21 cellular contexts compared by ENCODE assay signal in the genomic region with DNA sequence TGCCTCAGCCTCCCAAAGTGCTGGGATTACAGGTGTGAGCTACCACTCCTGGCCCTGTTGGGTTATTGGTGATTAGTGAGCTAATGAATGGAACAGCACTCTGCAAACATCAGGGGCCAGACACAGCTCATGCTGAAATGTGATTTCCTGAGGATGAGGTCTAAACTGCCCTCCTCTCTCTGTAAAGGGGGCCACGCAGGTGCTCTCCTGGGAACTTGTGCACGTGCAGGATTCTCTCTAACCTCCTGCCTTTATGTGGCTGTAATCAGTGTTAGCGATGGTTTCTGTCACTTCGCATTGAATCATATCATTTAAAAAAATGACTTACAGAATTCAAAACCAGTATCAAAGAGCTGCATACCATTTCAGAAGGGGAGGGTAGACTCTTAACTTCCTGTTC. TPM values are rescaled to one million over a fixed set of nuclear protein-coding genes. Genes with fewer than 3 reads are reported as not detected.
DNase-seq lines count a peak whose midpoint lies in the region; ATAC-seq and TF ChIP-seq lines count a peak whose summit lies in the region.
"Had no signal": no experiment of that assay in that cellular context is flagged by ENCODE, and none has a peak within 500 bp of the region (broad histone marks: within the 10 kb centered on the region; RNA-seq: fewer than 3 reads in every experiment).

No MANE protein-coding gene starts in this region.

- H3K36me3 ChIP-seq in breast epithelium (no peaks in the 10 kb centered on the region), Loucy (ENCODE audit: insufficient read depth, low read length) (no peaks in the 10 kb centered on the region), upper lobe of right lung (no peaks in the 10 kb centered on the region)

- H3F3A ChIP-seq in Loucy (ENCODE audit: low read depth): 0 out of 2 replicates have a peak, but pooled peaks cover 6% of the 10 kb centered on the region

- no TSS peak for BruUV-seq in MCF 10A (replicated peaks; lab: Mats Ljungman, UMichigan)

- no peaks in the 10 kb centered on the region for H3K27me3 ChIP-seq in breast epithelium
- no peaks in the 10 kb centered on the region for H3K27me3 ChIP-seq in Loucy (ENCODE audit: insufficient read depth, low read length, poor library complexity, severe bottlenecking)
- no peaks in the 10 kb centered on the region for H3K27me3 ChIP-seq in upper lobe of right lung

- H3K4me3 ChIP-seq in breast epithelium: no peak overlapping the region
- no peak overlapping the region for H3K4me3 ChIP-seq in Loucy (ENCODE audit: low read length, poor library complexity, severe bottlenecking)
- H3K4me3 ChIP-seq in upper lobe of right lung: peak overlapping the region; percentile 65

- peak overlapping the region; percentile 18; the same call in 1 of the 2 replicates for H2AFZ ChIP-seq in Loucy (ENCODE audit: low read length)

- ATAC-seq in naive thymus-derived CD8-positive, alpha-beta T cell: no peak
- ATAC-seq in upper lobe of right lung (no peak), GM19463 (IDR thresholded peaks at IDR 0.05; ENCODE audit: unreplicated experiment) (no peak)
- ATAC-seq: PC-3 had no signal

- intact Hi-C loops in breast epithelium (cut with DNase I; ENCODE audit: low total_unique reads): no loop called here
- intact Hi-C loops in MCF 10A (cut with micrococcal nuclease): loop anchor here (5.0 kb wide), 2 partner anchors 57 to 72 kb away; no protein-coding TSS in a partner anchor
- intact Hi-C loops in upper lobe of right lung (cut with DNase I): no loop called here

- H3K9me3 Mint-ChIP-seq in MCF 10A (ENCODE audit: unreplicated experiment): no peaks in the 10 kb centered on the region
- H3K9me3 Mint-ChIP-seq in naive thymus-derived CD8-positive, alpha-beta T cell: no peaks in the 10 kb centered on the region
- H3K9me3 Mint-ChIP-seq: CD4-positive, CD25-positive, alpha-beta regulatory T cell; H9; IgD-negative memory B cell had no signal

- no peaks in the 10 kb centered on the region for H3K27me3 Mint-ChIP-seq in MCF 10A (ENCODE audit: insufficient read depth, unreplicated experiment)
- no peaks in the 10 kb centered on the region for H3K27me3 Mint-ChIP-seq in naive thymus-derived CD8-positive, alpha-beta T cell
- H3K27me3 Mint-ChIP-seq: IgD-negative memory B cell had no signal

- no peak overlapping the region for H3K27ac Mint-ChIP-seq in MCF 10A (ENCODE audit: low read depth, unreplicated experiment)
- no peak overlapping the region for H3K27ac Mint-ChIP-seq in naive thymus-derived CD8-positive, alpha-beta T cell
- H3K27ac Mint-ChIP-seq: CD4-positive, CD25-positive, alpha-beta regulatory T cell; H9 had no signal

- TF ChIP-seq CTCF in breast epithelium (IDR thresholded peaks at IDR 0.05): no peak
- TF ChIP-seq CTCF in MCF 10A (IDR thresholded peaks at IDR 0.05; ENCODE audit: unreplicated experiment): no peak
- TF ChIP-seq CTCF in Loucy (conservative IDR thresholded peaks at IDR 0.05; ENCODE audit: low read length): no peak
- TF ChIP-seq CTCF in upper lobe of right lung (IDR thresholded peaks at IDR 0.05): no peak

- no peaks in the 10 kb centered on the region for H4K20me1 ChIP-seq in Loucy (ENCODE audit: insufficient read depth, low read length, poor library complexity, severe bottlenecking)

- DNase-seq in breast epithelium (ENCODE audit: low spot score in 2 of 2) (no peak), MCF 10A (ENCODE audit: unreplicated experiment) (no peak), upper lobe of right lung (no peak), NCI-H2107 treated with DMSO at 0.1 percent for 48 hours (lab: John Stamatoyannopoulos, UW; ENCODE audit: unreplicated experiment) (no peak), DMS79 treated with DMSO at 0.1 percent for 48 hours (lab: John Stamatoyannopoulos, UW) (no peak)
- no peak for DNase-seq in naive thymus-derived CD8-positive, alpha-beta T cell
- DNase-seq: 8988T; CD4-positive, CD25-positive, alpha-beta regulatory T cell; H9; NCI-H1105 treated with DMSO at 0.1 percent for 48 hours; NCI-H1694; NCI-H2107; NCI-H2227 treated with DMSO at 0.1 percent for 48 hours; NCI-H510A treated with DMSO at 0.1 percent for 48 hours; PC-3; RPMI8226; SHP77 treated with DMSO at 0.1 percent for 48 hours; SK-N-SH had no signal

- POLR2A ChIA-PET in MCF 10A (lab: Yijun Ruan, JAX): interaction anchor here (0.6 to 1.5 kb wide), 4 partner anchors 15 to 257 kb away, joined by 3 to 4 read pairs (median 3); no protein-coding TSS in a partner anchor
- POLR2A ChIA-PET in naive thymus-derived CD8-positive, alpha-beta T cell (lab: Charles Lee): interaction anchor here (0.6 to 1.3 kb wide), 2 partner anchors 41 to 1327 kb away, joined by 3 to 7 read pairs; no protein-coding TSS in a partner anchor

- no peaks in the 10 kb centered on the region for H3K9me2 ChIP-seq in Loucy (replicated peaks; ENCODE audit: low read depth, low read length)
- H3K9me2 ChIP-seq: SK-N-SH had no signal

- no peak for TF ChIP-seq POLR2A in breast epithelium (IDR thresholded peaks at IDR 0.05)

- H3K4me2 ChIP-seq in Loucy (ENCODE audit: low read depth, low read length, poor library complexity, severe bottlenecking): peak overlapping the region; percentile 15
- H3K4me2 ChIP-seq: SK-N-SH had no signal

- no peaks in the 10 kb centered on the region for H3K36me3 Mint-ChIP-seq in MCF 10A (ENCODE audit: insufficient read depth, unreplicated experiment)
- H3K36me3 Mint-ChIP-seq in naive thymus-derived CD8-positive, alpha-beta T cell: peaks cover 0 to under 1% (median 0%) of the 10 kb centered on the region in 3 donors
- H3K36me3 Mint-ChIP-seq: CD4-positive, CD25-positive, alpha-beta regulatory T cell; IgD-negative memory B cell had no signal

- peaks cover 9% of the 10 kb centered on the region for H3K4me1 Mint-ChIP-seq in MCF 10A (ENCODE audit: insufficient read depth, unreplicated experiment)
- H3K4me1 Mint-ChIP-seq in naive thymus-derived CD8-positive, alpha-beta T cell: peaks cover 23 to 64% (median 55%) of the 10 kb centered on the region in 4 donors

- no peaks in the 10 kb centered on the region for H3K9me3 ChIP-seq in breast epithelium
- H3K9me3 ChIP-seq in Loucy (ENCODE audit: insufficient read depth, low read depth, low read length): no peaks in the 10 kb centered on the region
- H3K9me3 ChIP-seq in upper lobe of right lung: no peaks in the 10 kb centered on the region
- H3K9me3 ChIP-seq: SK-N-SH had no signal

- H3K9ac ChIP-seq in Loucy (ENCODE audit: low read depth, low read length, poor library complexity, severe bottlenecking): no peak overlapping the region
- H3K9ac ChIP-seq: SK-N-SH had no signal

- H3K4me1 ChIP-seq in breast epithelium: peaks cover 6 to 11% of the 10 kb centered on the region in 2 donors
- H3K4me1 ChIP-seq in Loucy (ENCODE audit: insufficient read depth, low read length, poor library complexity, severe bottlenecking): peaks cover 29% of the 10 kb centered on the region
- peaks cover 32% of the 10 kb centered on the region for H3K4me1 ChIP-seq in upper lobe of right lung

- H3K4me3 Mint-ChIP-seq in MCF 10A (ENCODE audit: unreplicated experiment): no peak overlapping the region
- H3K4me3 Mint-ChIP-seq in naive thymus-derived CD8-positive, alpha-beta T cell: peak overlapping the region in 6 of 10 donors; percentile 7 to 44 (median 24)
- H3K4me3 Mint-ChIP-seq: H9 had no signal

- H3K27ac ChIP-seq in breast epithelium: peak overlapping the region; percentile 57 to 68
- no peak overlapping the region for H3K27ac ChIP-seq in upper lobe of right lung

- CTCF ChIA-PET in MCF 10A (lab: Yijun Ruan, JAX): interaction anchor here (0.5 to 1.7 kb wide), 5 partner anchors 10 to 207 kb away, joined by 3 to 8 read pairs (median 3); no protein-coding TSS in a partner anchor

- H3K79me2 ChIP-seq in Loucy (ENCODE audit: insufficient read depth, low read length): no peaks in the 10 kb centered on the region

RNA-seq across cellular contexts. Expression of a gene that starts 3.6 kb away (rescaled TPM):
- 10 to 100 TPM in 1 of 3 donors, 1 to 10 TPM in 2; 4.3 to 11.7 (median 9.2) TPM for total RNA-seq in breast epithelium
- total RNA-seq in MCF 10A (2022): 8.1 and 12.7 TPM in 2 replicates
- 1 to 10 TPM; 5.4 to 5.6 TPM for total RNA-seq in naive thymus-derived CD8-positive, alpha-beta T cell
- polyA plus RNA-seq in naive thymus-derived CD8-positive, alpha-beta T cell: 1 to 10 TPM in 2 of 3 donors, under 1 TPM in 1; 0.56 to 3.1 (median 1.6) TPM
- 19.0 TPM for total RNA-seq in upper lobe of right lung

RNA-seq across cellular contexts. Expression of a gene that starts 55.9 kb away (rescaled TPM):
- total RNA-seq in breast epithelium: 1 to 10 TPM; 2.3 to 2.8 (median 2.7) TPM
- total RNA-seq in MCF 10A (2022): 0.39 and 0.61 TPM in 2 replicates
- under 1 TPM; 0.49 to 0.55 TPM for total RNA-seq in naive thymus-derived CD8-positive, alpha-beta T cell
- not detected for polyA plus RNA-seq in naive thymus-derived CD8-positive, alpha-beta T cell
- total RNA-seq in upper lobe of right lung: 0.98 TPM
- total RNA-seq: H9, PC-3 had no signal
